In the genomic region with DNA sequence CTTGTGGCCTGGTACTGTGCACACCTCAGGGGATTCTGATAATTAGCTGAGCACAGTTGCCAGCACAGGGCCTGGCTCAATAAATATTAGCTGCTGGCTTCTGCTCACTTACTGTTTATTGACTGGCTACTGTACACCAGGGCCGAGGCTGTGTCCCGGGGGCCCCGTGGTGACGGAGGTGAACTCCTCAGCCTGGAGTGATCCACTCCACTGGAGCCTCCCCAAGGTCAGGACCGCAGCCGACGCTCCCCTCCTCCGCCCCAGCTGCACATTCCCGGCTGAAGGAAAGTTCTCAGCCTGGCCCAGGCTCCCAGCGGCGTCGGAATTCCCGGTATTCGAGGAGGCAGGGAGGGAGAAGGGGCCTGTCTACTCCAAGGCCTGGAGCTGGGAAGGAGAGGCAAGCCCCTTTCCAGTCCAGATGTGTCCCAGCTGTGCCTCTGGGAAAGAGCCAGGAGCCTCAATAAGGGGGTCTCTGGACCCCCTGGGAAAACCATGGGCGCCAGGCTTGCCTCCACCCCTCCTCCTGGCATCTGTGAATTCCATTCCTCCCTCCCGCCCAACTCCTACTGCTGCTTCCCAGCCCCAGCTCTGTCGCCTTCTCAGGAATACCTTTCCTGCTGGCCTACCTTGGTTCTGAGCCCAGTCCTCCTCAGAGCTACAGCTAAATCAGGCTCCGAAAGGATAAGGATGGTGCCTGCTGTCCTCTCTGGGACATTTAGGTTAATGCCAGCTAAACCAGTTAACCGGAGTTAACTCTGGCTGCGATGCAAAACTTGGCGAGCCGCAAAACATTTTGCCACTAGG, we compare ENCODE assay signal across 9 cellular contexts. TPM values are rescaled to one million over a fixed set of nuclear protein-coding genes. Genes with fewer than 3 reads are reported as not detected.
A peak's percentile ranks its signal among the peaks of the same experiment; 100 is the strongest.
DNase-seq lines count a peak whose midpoint lies in the region; ATAC-seq and TF ChIP-seq lines count a peak whose summit lies in the region.
"Had no signal": no experiment of that assay in that cellular context is flagged by ENCODE, and none has a peak within 500 bp of the region (broad histone marks: within the 10 kb centered on the region; RNA-seq: fewer than 3 reads in every experiment).

No MANE protein-coding gene starts in this region.

- no peaks in the 10 kb centered on the region for H3K9me3 ChIP-seq in endodermal cell (ENCODE audit: control insufficient read depth, low read length)
- H3K9me3 ChIP-seq in vagina = no peaks in the 10 kb centered on the region

- peaks cover 11 to 13% of the 10 kb centered on the region in 2 donors for H3K36me3 Mint-ChIP-seq in activated naive CD4-positive, alpha-beta T cell treated with anti-CD3 and anti-CD28 coated beads, Interleukin-2, amount 50 U/mL, for 72 hours
- H3K36me3 Mint-ChIP-seq in activated naive CD4-positive, alpha-beta T cell treated with anti-CD3 and anti-CD28 coated beads, Interleukin-2, amount 10 ng/mL, durations not matched to agents 7 days and 5 days = peaks cover 21% of the 10 kb centered on the region
- peaks cover 32% of the 10 kb centered on the region for H3K36me3 Mint-ChIP-seq in endodermal cell (ENCODE audit: low read depth)

- H2BK5ac ChIP-seq in mesendoderm (ENCODE audit: low read length) = peak overlapping the region; percentile 65

- CTCF ChIA-PET in activated naive CD4-positive, alpha-beta T cell treated with anti-CD3 and anti-CD28 coated beads, Interleukin-2, amount 10 ng/mL, durations not matched to agents 7 days and 5 days (lab: Charles Lee) = interaction anchor here (1.2 kb wide), 1 partner anchor 30 kb away, joined by 6 read pairs; no protein-coding TSS in a partner anchor

- H3K9ac ChIP-seq in endodermal cell (ENCODE audit: extremely low read depth, low read length, poor library complexity, severe bottlenecking) (peak overlapping the region; percentile 71), mesendoderm (ENCODE audit: low read length) (peak overlapping the region; percentile 62)

- H4K8ac ChIP-seq in mesendoderm (ENCODE audit: low read depth, low read length) = no peak overlapping the region

- H3K4me3 Mint-ChIP-seq in activated naive CD4-positive, alpha-beta T cell treated with anti-CD3 and anti-CD28 coated beads, Interleukin-2, amount 10 ng/mL, durations not matched to agents 7 days and 5 days = no peak overlapping the region
- peak overlapping the region; percentile 43 for H3K4me3 Mint-ChIP-seq in endodermal cell

- peak overlapping the region; percentile 50 to 96 for H3K27ac Mint-ChIP-seq in activated naive CD4-positive, alpha-beta T cell treated with anti-CD3 and anti-CD28 coated beads, Interleukin-2, amount 50 U/mL, for 72 hours
- H3K27ac Mint-ChIP-seq in activated naive CD4-positive, alpha-beta T cell treated with anti-CD3 and anti-CD28 coated beads, Interleukin-2, amount 10 ng/mL, durations not matched to agents 7 days and 5 days = no peak overlapping the region
- peak overlapping the region; percentile 97 for H3K27ac Mint-ChIP-seq in endodermal cell

- H3K4me2 ChIP-seq in mesendoderm (ENCODE audit: low read length) = no peak overlapping the region

- no peak overlapping the region for H2AK5ac ChIP-seq in mesendoderm (ENCODE audit: low read length)

- peak; percentile 36 for TF ChIP-seq CTCF in endodermal cell (conservative IDR thresholded peaks at IDR 0.05)
- no peak for TF ChIP-seq CTCF in vagina (IDR thresholded peaks at IDR 0.05)

- ATAC-seq in activated naive CD4-positive, alpha-beta T cell treated with anti-CD3 and anti-CD28 coated beads, Interleukin-2, amount 50 U/mL, for 72 hours = peak in 1 of 2 donors; percentile 3
- no peak for ATAC-seq in GM19023 (IDR thresholded peaks at IDR 0.05; ENCODE audit: unreplicated experiment)

- intact Hi-C loops in vagina (cut with DNase I) = no loop called here

- no peak overlapping the region for H4K5ac ChIP-seq in mesendoderm (ENCODE audit: low read length)

- no peak overlapping the region for H2BK120ac ChIP-seq in mesendoderm (ENCODE audit: low read depth, low read length)

- peaks cover 4% of the 10 kb centered on the region for H3K79me2 ChIP-seq in mesendoderm (ENCODE audit: control insufficient read depth, insufficient read depth, low read length)

- no peak for TF ChIP-seq POLR2A in vagina (IDR thresholded peaks at IDR 0.05)

- H2BK15ac ChIP-seq in mesendoderm (replicated peaks; ENCODE audit: low read depth) = no peak overlapping the region

- H3K79me1 ChIP-seq in mesendoderm (ENCODE audit: low read length) = peaks cover 10% of the 10 kb centered on the region

- DNase-seq in activated naive CD4-positive, alpha-beta T cell treated with anti-CD3 and anti-CD28 coated beads, Interleukin-2, amount 50 U/mL, for 72 hours (ENCODE audit: low spot score in 2 of 2) = no peak
- DNase-seq in activated naive CD4-positive, alpha-beta T cell treated with anti-CD3 and anti-CD28 coated beads, Interleukin-2, amount 10 ng/mL, durations not matched to agents 7 days and 5 days = no peak
- DNase-seq in endodermal cell = peak; percentile 97
- DNase-seq in mesendoderm = peak; percentile 97
- no peak for DNase-seq in vagina (ENCODE audit: extremely low spot score in 2 of 2)
- DNase-seq in SW 1271 (lab: John Stamatoyannopoulos, UW) = no peak
- no peak for DNase-seq in SIG-M5 treated with dmso at 0.1 percent for 504 hours (lab: John Stamatoyannopoulos, UW; ENCODE audit: unreplicated experiment)
- DNase-seq: activated CD8-positive, alpha-beta memory T cell treated with anti-CD3 and anti-CD28 coated beads, Interleukin-2, amount 50 U/mL, for 4 hours had no signal

- 23 to 29% methylated on average over 8 to 22 of the region's 22 CpGs for WGBS in endodermal cell (ENCODE audit: insufficient coverage in 1 of 2, insufficient read length in 1 of 2), 2 experiments
- WGBS in mesendoderm (ENCODE audit: extremely low coverage, insufficient coverage, low lambda C conversion rate) = no CpG with 5 or more reads among the region's 22 CpGs

- H3K4me1 Mint-ChIP-seq in activated naive CD4-positive, alpha-beta T cell treated with anti-CD3 and anti-CD28 coated beads, Interleukin-2, amount 10 ng/mL, durations not matched to agents 7 days and 5 days = peaks cover 22% of the 10 kb centered on the region
- peaks cover 10% of the 10 kb centered on the region for H3K4me1 Mint-ChIP-seq in endodermal cell

- no peaks in the 10 kb centered on the region for H3K27me3 ChIP-seq in endodermal cell (ENCODE audit: control insufficient read depth, insufficient read depth, low read length, poor library complexity, severe bottlenecking)
- no peaks in the 10 kb centered on the region for H3K27me3 ChIP-seq in mesendoderm (ENCODE audit: insufficient read depth, low read length, poor library complexity)
- H3K27me3 ChIP-seq in vagina = no peaks in the 10 kb centered on the region

- H3K18ac ChIP-seq in mesendoderm (ENCODE audit: low read length) = peak overlapping the region; percentile 88

- no peaks in the 10 kb centered on the region for H3K9me3 Mint-ChIP-seq in activated naive CD4-positive, alpha-beta T cell treated with anti-CD3 and anti-CD28 coated beads, Interleukin-2, amount 50 U/mL, for 72 hours
- H3K9me3 Mint-ChIP-seq in activated naive CD4-positive, alpha-beta T cell treated with anti-CD3 and anti-CD28 coated beads, Interleukin-2, amount 10 ng/mL, durations not matched to agents 7 days and 5 days = no peaks in the 10 kb centered on the region
- H3K9me3 Mint-ChIP-seq in endodermal cell = no peaks in the 10 kb centered on the region

- H3K36me3 ChIP-seq in endodermal cell (ENCODE audit: control insufficient read depth, insufficient read depth, low read length) = peaks cover 39% of the 10 kb centered on the region
- H3K36me3 ChIP-seq in mesendoderm (ENCODE audit: control insufficient read depth, insufficient read depth, low read length) = peaks cover 30% of the 10 kb centered on the region
- H3K36me3 ChIP-seq in vagina = peaks cover 7 to 27% of the 10 kb centered on the region in 2 donors

- no peak overlapping the region for H3K4me3 ChIP-seq in endodermal cell (ENCODE audit: low read length)
- H3K4me3 ChIP-seq in mesendoderm (ENCODE audit: low read length) = no peak overlapping the region
- H3K4me3 ChIP-seq in vagina = peak overlapping the region in 1 of 2 donors; percentile 26

- H3K23ac ChIP-seq in mesendoderm (ENCODE audit: low read length) = peak overlapping the region; percentile 81

- H3K27ac ChIP-seq in endodermal cell (ENCODE audit: low read depth, low read length) (peak overlapping the region; percentile 95), mesendoderm (ENCODE audit: low read depth, low read length) (peak overlapping the region; percentile 89), vagina (peak overlapping the region; percentile 66)

- H3K56ac ChIP-seq in mesendoderm (ENCODE audit: low read length) = peak overlapping the region; percentile 68

- no peaks in the 10 kb centered on the region for H3K27me3 Mint-ChIP-seq in activated naive CD4-positive, alpha-beta T cell treated with anti-CD3 and anti-CD28 coated beads, Interleukin-2, amount 10 ng/mL, durations not matched to agents 7 days and 5 days
- no peaks in the 10 kb centered on the region for H3K27me3 Mint-ChIP-seq in endodermal cell (ENCODE audit: insufficient read depth)

- H3K4me1 ChIP-seq in endodermal cell (ENCODE audit: control insufficient read depth, insufficient read depth, low read length) (peaks cover 6% of the 10 kb centered on the region), mesendoderm (ENCODE audit: control insufficient read depth, low read depth, low read length) (peaks cover 8% of the 10 kb centered on the region), vagina (peaks cover 29% of the 10 kb centered on the region)

- H3K4ac ChIP-seq in mesendoderm (ENCODE audit: low read depth, low read length) = peak overlapping the region; percentile 41

RNA-seq across cellular contexts. Expression of gene RPS16, which starts 7.2 kb away (rescaled TPM):
- 1,000 to 10,000 TPM; 3,128 to 3,624 TPM for total RNA-seq in activated naive CD4-positive, alpha-beta T cell treated with anti-CD3 and anti-CD28 coated beads, Interleukin-2, amount 50 U/mL, for 72 hours
- total RNA-seq in endodermal cell (1,000 to 10,000 TPM; 1,674 to 1,990 TPM), vagina (3,724 TPM)
- 2,268 TPM for polyA plus RNA-seq in endodermal cell (2013, experiment 1 of 2)
- 2,119 TPM for polyA plus RNA-seq in endodermal cell (2013, experiment 2 of 2)
- 4,239 TPM for polyA plus RNA-seq in mesendoderm (2013, experiment 1 of 2)
- polyA plus RNA-seq in mesendoderm (2013, experiment 2 of 2) = 4,455 TPM

RNA-seq across cellular contexts. Expression of gene PLEKHG2, which starts 16.0 kb away (rescaled TPM):
- 10 to 100 TPM; 52.4 to 55.6 TPM for total RNA-seq in activated naive CD4-positive, alpha-beta T cell treated with anti-CD3 and anti-CD28 coated beads, Interleukin-2, amount 50 U/mL, for 72 hours
- total RNA-seq in endodermal cell = 100 to 1,000 TPM; 127 to 160 TPM
- polyA plus RNA-seq in endodermal cell (2013, experiment 1 of 2) = 75.4 TPM
- polyA plus RNA-seq in endodermal cell (2013, experiment 2 of 2) = 69.8 TPM
- polyA plus RNA-seq in mesendoderm (2013, experiment 1 of 2) = 52.8 TPM
- 49.8 TPM for polyA plus RNA-seq in mesendoderm (2013, experiment 2 of 2)
- 18.9 TPM for total RNA-seq in vagina

RNA-seq across cellular contexts. Expression of gene SUPT5H, which starts 16.9 kb away (rescaled TPM):
- 100 to 1,000 TPM; 197 to 211 TPM for total RNA-seq in activated naive CD4-positive, alpha-beta T cell treated with anti-CD3 and anti-CD28 coated beads, Interleukin-2, amount 50 U/mL, for 72 hours
- 100 to 1,000 TPM; 130 to 139 TPM for total RNA-seq in endodermal cell
- 97.6 TPM for polyA plus RNA-seq in endodermal cell (2013, experiment 1 of 2)
- polyA plus RNA-seq in endodermal cell (2013, experiment 2 of 2) = 85.8 TPM
- polyA plus RNA-seq in mesendoderm (2013, experiment 1 of 2) = 89.8 TPM
- polyA plus RNA-seq in mesendoderm (2013, experiment 2 of 2) = 88.7 TPM
- 113 TPM for total RNA-seq in vagina

RNA-seq across cellular contexts. Expression of gene ZFP36, which starts 21.9 kb away (rescaled TPM):
- 100 to 1,000 TPM in 1 of 2 donors, 10 to 100 TPM in 1; 59.7 to 183 TPM for total RNA-seq in activated naive CD4-positive, alpha-beta T cell treated with anti-CD3 and anti-CD28 coated beads, Interleukin-2, amount 50 U/mL, for 72 hours
- total RNA-seq in endodermal cell = 10 to 100 TPM; 16.1 to 23.4 TPM
- polyA plus RNA-seq in endodermal cell (2013, experiment 1 of 2) = 7.8 TPM
- polyA plus RNA-seq in endodermal cell (2013, experiment 2 of 2) = 7.3 TPM
- polyA plus RNA-seq in mesendoderm (2013, experiment 1 of 2) = 13.9 TPM
- 13.7 TPM for polyA plus RNA-seq in mesendoderm (2013, experiment 2 of 2)
- 631 TPM for total RNA-seq in vagina

RNA-seq across cellular contexts. Expression of gene MED29, which starts 37.3 kb away (rescaled TPM):
- 10 to 100 TPM; 22.2 to 23.6 TPM for total RNA-seq in activated naive CD4-positive, alpha-beta T cell treated with anti-CD3 and anti-CD28 coated beads, Interleukin-2, amount 50 U/mL, for 72 hours
- total RNA-seq in endodermal cell (10 to 100 TPM; 32.6 to 38.9 TPM), vagina (37.8 TPM)
- polyA plus RNA-seq in endodermal cell (2013, experiment 1 of 2) = 26.7 TPM
- 24.1 TPM for polyA plus RNA-seq in endodermal cell (2013, experiment 2 of 2)
- 29.0 TPM for polyA plus RNA-seq in mesendoderm (2013, experiment 1 of 2)
- polyA plus RNA-seq in mesendoderm (2013, experiment 2 of 2) = 27.7 TPM

Comparison
In these comparisons a context has a peak if more than half of its experiments do, and no peak if none do; other contexts are left out.
1. DNase-seq: peak in endodermal cell (single experiment) and mesendoderm (single experiment); none in activated naive CD4-positive, alpha-beta T cell treated with anti-CD3 and anti-CD28 coated beads, Interleukin-2, amount 50 U/mL, for 72 hours (0 of 2), activated naive CD4-positive, alpha-beta T cell treated with anti-CD3 and anti-CD28 coated beads, Interleukin-2, amount 10 ng/mL, durations not matched to agents 7 days and 5 days (single experiment), vagina (0 of 2), SW 1271 (0 of 2) and SIG-M5 treated with dmso at 0.1 percent for 504 hours (single experiment).
2. Peak in every context shown above with its lines, with median percentiles within 50 percentile points of each other: H3K27ac ChIP-seq.